1 cellular context compared by ENCODE assay signal in genomic region chr14:75944607-75945241, GRCh38.
TF ChIP-seq lines count a peak whose summit lies in the region.

No MANE protein-coding gene starts in this region.

TF ChIP-seq in K562, 482 proteins besides CTCF, POLR2A, EP300 and RAD21 (continued from another document and continues in another):
- peak; percentile 40; the same call in 1 of the 2 replicates for TF ChIP-seq TEAD4 (IDR thresholded peaks at IDR 0.05; ENCODE audit: low read length)
- TF ChIP-seq TEAD4 (CRISPR knock-in tag; IDR thresholded peaks at IDR 0.05; ENCODE audit: borderline replicate concordance): no peak
- TF ChIP-seq, protein P1, sequence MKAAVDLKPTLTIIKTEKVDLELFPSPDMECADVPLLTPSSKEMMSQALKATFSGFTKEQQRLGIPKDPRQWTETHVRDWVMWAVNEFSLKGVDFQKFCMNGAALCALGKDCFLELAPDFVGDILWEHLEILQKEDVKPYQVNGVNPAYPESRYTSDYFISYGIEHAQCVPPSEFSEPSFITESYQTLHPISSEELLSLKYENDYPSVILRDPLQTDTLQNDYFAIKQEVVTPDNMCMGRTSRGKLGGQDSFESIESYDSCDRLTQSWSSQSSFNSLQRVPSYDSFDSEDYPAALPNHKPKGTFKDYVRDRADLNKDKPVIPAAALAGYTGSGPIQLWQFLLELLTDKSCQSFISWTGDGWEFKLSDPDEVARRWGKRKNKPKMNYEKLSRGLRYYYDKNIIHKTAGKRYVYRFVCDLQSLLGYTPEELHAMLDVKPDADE (conservative IDR thresholded peaks at IDR 0.05; ENCODE audit: control insufficient read depth, low read depth, low read length): no peak
- TF ChIP-seq, protein P2, sequence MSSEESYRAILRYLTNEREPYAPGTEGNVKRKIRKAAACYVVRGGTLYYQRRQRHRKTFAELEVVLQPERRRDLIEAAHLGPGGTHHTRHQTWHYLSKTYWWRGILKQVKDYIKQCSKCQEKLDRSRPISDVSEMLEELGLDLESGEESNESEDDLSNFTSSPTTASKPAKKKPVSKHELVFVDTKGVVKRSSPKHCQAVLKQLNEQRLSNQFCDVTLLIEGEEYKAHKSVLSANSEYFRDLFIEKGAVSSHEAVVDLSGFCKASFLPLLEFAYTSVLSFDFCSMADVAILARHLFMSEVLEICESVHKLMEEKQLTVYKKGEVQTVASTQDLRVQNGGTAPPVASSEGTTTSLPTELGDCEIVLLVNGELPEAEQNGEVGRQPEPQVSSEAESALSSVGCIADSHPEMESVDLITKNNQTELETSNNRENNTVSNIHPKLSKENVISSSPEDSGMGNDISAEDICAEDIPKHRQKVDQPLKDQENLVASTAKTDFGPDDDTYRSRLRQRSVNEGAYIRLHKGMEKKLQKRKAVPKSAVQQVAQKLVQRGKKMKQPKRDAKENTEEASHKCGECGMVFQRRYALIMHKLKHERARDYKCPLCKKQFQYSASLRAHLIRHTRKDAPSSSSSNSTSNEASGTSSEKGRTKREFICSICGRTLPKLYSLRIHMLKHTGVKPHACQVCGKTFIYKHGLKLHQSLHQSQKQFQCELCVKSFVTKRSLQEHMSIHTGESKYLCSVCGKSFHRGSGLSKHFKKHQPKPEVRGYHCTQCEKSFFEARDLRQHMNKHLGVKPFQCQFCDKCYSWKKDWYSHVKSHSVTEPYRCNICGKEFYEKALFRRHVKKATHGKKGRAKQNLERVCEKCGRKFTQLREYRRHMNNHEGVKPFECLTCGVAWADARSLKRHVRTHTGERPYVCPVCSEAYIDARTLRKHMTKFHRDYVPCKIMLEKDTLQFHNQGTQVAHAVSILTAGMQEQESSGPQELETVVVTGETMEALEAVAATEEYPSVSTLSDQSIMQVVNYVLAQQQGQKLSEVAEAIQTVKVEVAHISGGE (CRISPR knock-in tag; IDR thresholded peaks at IDR 0.05): no peak
- TF ChIP-seq ZNF778 (CRISPR knock-in tag; IDR thresholded peaks at IDR 0.05): no peak
- TF ChIP-seq DPF2 (IDR thresholded peaks at IDR 0.05): 0 out of 2 replicates have a peak, but pooled peaks have one; percentile 15
- no peak for TF ChIP-seq ZFPM2 (CRISPR knock-in tag; IDR thresholded peaks at IDR 0.05)
- no peak for TF ChIP-seq ZNF583 (CRISPR knock-in tag; IDR thresholded peaks at IDR 0.05)
- TF ChIP-seq PRMT5 (CRISPR knock-in tag; IDR thresholded peaks at IDR 0.05): no peak
- no peak for TF ChIP-seq TRIM24 (IDR thresholded peaks at IDR 0.05)
- TF ChIP-seq ARID1B (IDR thresholded peaks at IDR 0.05): peak; percentile 48
- no peak for TF ChIP-seq CUX1 (CRISPR knock-in tag; IDR thresholded peaks at IDR 0.05)
- TF ChIP-seq CBFA2T3 (IDR thresholded peaks at IDR 0.05): peak; percentile 65
- TF ChIP-seq BHLHE40 (IDR thresholded peaks at IDR 0.05; ENCODE audit: low read length): no peak
- TF ChIP-seq CBFA2T2 (conservative IDR thresholded peaks at IDR 0.05): peak; percentile 50
- no peak for TF ChIP-seq ZNF184 (CRISPR knock-in tag; IDR thresholded peaks at IDR 0.05)
- no peak for TF ChIP-seq KLF6 (CRISPR knock-in tag; IDR thresholded peaks at IDR 0.05; ENCODE audit: borderline replicate concordance)
- TF ChIP-seq RHOXF2B (CRISPR knock-in tag; conservative IDR thresholded peaks at IDR 0.05): no peak
- TF ChIP-seq, protein P3, sequence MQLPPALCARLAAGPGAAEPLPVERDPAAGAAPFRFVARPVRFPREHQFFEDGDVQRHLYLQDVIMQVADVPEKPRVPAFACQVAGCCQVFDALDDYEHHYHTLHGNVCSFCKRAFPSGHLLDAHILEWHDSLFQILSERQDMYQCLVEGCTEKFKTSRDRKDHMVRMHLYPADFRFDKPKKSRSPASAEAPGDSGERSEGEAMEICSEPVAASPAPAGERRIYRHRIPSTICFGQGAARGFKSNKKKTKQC (CRISPR knock-in tag; IDR thresholded peaks at IDR 0.05): no peak
- no peak for TF ChIP-seq CREBBP (IDR thresholded peaks at IDR 0.05; ENCODE audit: low read depth, low read length)
- no peak for TF ChIP-seq TEAD1 (CRISPR knock-in tag; IDR thresholded peaks at IDR 0.05)
- no peak for TF ChIP-seq ZNF263 (CRISPR knock-in tag; IDR thresholded peaks at IDR 0.05; ENCODE audit: borderline replicate concordance)
- no peak for TF ChIP-seq PCBP2 (IDR thresholded peaks at IDR 0.05; ENCODE audit: low read depth, low read length, poor library complexity, severe bottlenecking)
- TF ChIP-seq ZNF282 (CRISPR knock-in tag; IDR thresholded peaks at IDR 0.05): no peak
- TF ChIP-seq MAFF (IDR thresholded peaks at IDR 0.05; ENCODE audit: low read length): no peak
- no peak for TF ChIP-seq HDAC1 (IDR thresholded peaks at IDR 0.05)
- no peak for TF ChIP-seq ZBTB7A (IDR thresholded peaks at IDR 0.05; ENCODE audit: borderline replicate concordance, control insufficient read depth, low read depth, low read length)
- TF ChIP-seq JUND (IDR thresholded peaks at IDR 0.05; ENCODE audit: borderline replicate concordance, low read depth, low read length): no peak
- no peak for TF ChIP-seq JUND (tag; IDR thresholded peaks at IDR 0.05; ENCODE audit: borderline replicate concordance, low read depth, low read length)
- TF ChIP-seq ZNF57 (CRISPR knock-in tag; IDR thresholded peaks at IDR 0.05): no peak
- TF ChIP-seq THRAP3 (IDR thresholded peaks at IDR 0.05; ENCODE audit: borderline replicate concordance): no peak
- no peak for TF ChIP-seq BDP1 (IDR thresholded peaks at IDR 0.05; ENCODE audit: insufficient read depth, insufficient read length)
- TF ChIP-seq NRF1 (conservative IDR thresholded peaks at IDR 0.05 in 1 of 2, IDR thresholded peaks at IDR 0.05 in 1 of 2): peak; percentile 65 to 73
- TF ChIP-seq ZNF274 (IDR thresholded peaks at IDR 0.05; ENCODE audit: borderline replicate concordance, low read depth, low read length): no peak
- no peak for TF ChIP-seq PATZ1 (CRISPR knock-in tag; IDR thresholded peaks at IDR 0.05; ENCODE audit: borderline replicate concordance)
- peak; percentile 37; the same call in 1 of the 2 replicates for TF ChIP-seq RAD51 (IDR thresholded peaks at IDR 0.05; ENCODE audit: borderline replicate concordance, low read depth)
- TF ChIP-seq ZNF175 (CRISPR knock-in tag; IDR thresholded peaks at IDR 0.05; ENCODE audit: low read depth): no peak
- no peak for TF ChIP-seq SMARCE1 (IDR thresholded peaks at IDR 0.05)
- no peak for TF ChIP-seq SETDB1 (IDR thresholded peaks at IDR 0.05; ENCODE audit: low read length)
- TF ChIP-seq NFIC (IDR thresholded peaks at IDR 0.05): peak; percentile 45
- no peak for TF ChIP-seq HLTF (IDR thresholded peaks at IDR 0.05)
- TF ChIP-seq, protein P4, sequence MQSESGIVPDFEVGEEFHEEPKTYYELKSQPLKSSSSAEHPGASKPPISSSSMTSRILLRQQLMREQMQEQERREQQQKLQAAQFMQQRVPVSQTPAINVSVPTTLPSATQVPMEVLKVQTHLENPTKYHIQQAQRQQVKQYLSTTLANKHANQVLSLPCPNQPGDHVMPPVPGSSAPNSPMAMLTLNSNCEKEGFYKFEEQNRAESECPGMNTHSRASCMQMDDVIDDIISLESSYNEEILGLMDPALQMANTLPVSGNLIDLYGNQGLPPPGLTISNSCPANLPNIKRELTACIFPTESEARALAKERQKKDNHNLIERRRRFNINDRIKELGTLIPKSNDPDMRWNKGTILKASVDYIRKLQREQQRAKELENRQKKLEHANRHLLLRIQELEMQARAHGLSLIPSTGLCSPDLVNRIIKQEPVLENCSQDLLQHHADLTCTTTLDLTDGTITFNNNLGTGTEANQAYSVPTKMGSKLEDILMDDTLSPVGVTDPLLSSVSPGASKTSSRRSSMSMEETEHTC (IDR thresholded peaks at IDR 0.05): 0 out of 2 replicates have a peak, but pooled peaks have one; percentile 16
- TF ChIP-seq PURB (CRISPR knock-in tag; IDR thresholded peaks at IDR 0.05; ENCODE audit: low read depth): no peak
- no peak for TF ChIP-seq TAF15 (IDR thresholded peaks at IDR 0.05; ENCODE audit: low read depth, low read length)
- TF ChIP-seq SRSF3 (IDR thresholded peaks at IDR 0.05; ENCODE audit: insufficient read depth, low read length): no peak
- TF ChIP-seq ZNF444 (CRISPR knock-in tag; IDR thresholded peaks at IDR 0.05): no peak
- no peak for TF ChIP-seq ZNF75A (CRISPR knock-in tag; IDR thresholded peaks at IDR 0.05)
- TF ChIP-seq NR2C1 (IDR thresholded peaks at IDR 0.05): no peak
- no peak for TF ChIP-seq NR2C1 (tag; IDR thresholded peaks at IDR 0.05)
- TF ChIP-seq CEBPG (CRISPR knock-in tag; IDR thresholded peaks at IDR 0.05): no peak
- no peak for TF ChIP-seq CEBPG (tag; conservative IDR thresholded peaks at IDR 0.05 in 1 of 2, IDR thresholded peaks at IDR 0.05 in 1 of 2)
- TF ChIP-seq, protein P5, sequence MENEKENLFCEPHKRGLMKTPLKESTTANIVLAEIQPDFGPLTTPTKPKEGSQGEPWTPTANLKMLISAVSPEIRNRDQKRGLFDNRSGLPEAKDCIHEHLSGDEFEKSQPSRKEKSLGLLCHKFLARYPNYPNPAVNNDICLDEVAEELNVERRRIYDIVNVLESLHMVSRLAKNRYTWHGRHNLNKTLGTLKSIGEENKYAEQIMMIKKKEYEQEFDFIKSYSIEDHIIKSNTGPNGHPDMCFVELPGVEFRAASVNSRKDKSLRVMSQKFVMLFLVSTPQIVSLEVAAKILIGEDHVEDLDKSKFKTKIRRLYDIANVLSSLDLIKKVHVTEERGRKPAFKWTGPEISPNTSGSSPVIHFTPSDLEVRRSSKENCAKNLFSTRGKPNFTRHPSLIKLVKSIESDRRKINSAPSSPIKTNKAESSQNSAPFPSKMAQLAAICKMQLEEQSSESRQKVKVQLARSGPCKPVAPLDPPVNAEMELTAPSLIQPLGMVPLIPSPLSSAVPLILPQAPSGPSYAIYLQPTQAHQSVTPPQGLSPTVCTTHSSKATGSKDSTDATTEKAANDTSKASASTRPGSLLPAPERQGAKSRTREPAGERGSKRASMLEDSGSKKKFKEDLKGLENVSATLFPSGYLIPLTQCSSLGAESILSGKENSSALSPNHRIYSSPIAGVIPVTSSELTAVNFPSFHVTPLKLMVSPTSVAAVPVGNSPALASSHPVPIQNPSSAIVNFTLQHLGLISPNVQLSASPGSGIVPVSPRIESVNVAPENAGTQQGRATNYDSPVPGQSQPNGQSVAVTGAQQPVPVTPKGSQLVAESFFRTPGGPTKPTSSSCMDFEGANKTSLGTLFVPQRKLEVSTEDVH (IDR thresholded peaks at IDR 0.05; ENCODE audit: low read depth, partially characterized antibody): no peak
- TF ChIP-seq ZNF589 (CRISPR knock-in tag; IDR thresholded peaks at IDR 0.05; ENCODE audit: low read depth): no peak
- TF ChIP-seq ZNF77 (CRISPR knock-in tag; IDR thresholded peaks at IDR 0.05): no peak
- no peak for TF ChIP-seq MYC (IDR thresholded peaks at IDR 0.05; ENCODE audit: low read depth, low read length)
- TF ChIP-seq MYC (CRISPR knock-in tag; IDR thresholded peaks at IDR 0.05; ENCODE audit: borderline replicate concordance, low read depth): no peak
- TF ChIP-seq TCF3 (CRISPR knock-in tag; IDR thresholded peaks at IDR 0.05): peak; percentile 32; the same call in 1 of the 2 replicates
